8 cellular contexts compared by ENCODE assay signal in the genomic region with DNA sequence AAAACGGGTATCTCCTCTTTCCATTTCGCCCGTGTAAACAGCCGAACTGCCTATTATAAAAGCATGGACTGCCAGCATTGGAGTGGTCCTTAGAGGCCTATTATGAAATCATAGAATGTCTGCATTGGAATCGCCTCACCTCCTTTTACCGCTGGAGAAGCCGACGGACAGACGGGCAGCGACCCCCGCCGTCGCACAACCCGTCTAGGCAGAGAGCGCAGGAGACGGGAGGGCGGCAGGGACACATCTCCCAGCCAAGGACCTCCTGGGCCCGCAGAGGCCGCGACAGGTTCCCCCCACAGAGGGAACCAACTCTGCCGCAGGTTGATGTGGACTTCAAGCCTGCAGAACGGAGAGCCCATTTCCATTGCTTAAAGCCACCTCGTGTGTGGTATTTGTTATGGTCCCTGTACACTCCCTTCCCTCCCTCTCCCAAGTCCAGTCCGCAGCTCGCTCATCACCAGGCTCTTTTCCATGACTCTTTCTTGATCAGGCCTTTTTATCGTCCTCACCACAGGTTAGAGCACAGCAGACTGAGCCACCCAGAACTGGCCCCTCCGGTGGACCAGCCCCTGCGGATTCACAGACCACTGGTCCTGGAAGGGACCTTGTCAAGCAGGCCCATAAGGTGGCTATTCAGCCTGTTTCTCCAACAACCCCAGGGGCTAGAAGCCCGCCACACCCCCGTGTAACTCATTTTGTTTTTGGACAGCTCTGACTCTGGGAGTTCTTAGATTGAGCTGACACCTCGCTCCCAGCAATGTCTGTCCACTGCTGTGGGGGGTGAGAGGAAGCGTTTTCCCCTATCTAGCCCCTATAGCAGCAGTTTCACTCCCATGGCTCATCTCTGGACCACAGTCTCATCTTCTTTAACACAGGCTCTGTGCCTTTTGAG. TPM values are rescaled to one million over a fixed set of nuclear protein-coding genes. Genes with fewer than 3 reads are reported as not detected.
A peak's percentile ranks its signal among the peaks of the same experiment; 100 is the strongest.
DNase-seq lines count a peak whose midpoint lies in the region; ATAC-seq, FAIRE-seq and TF ChIP-seq lines count a peak whose summit lies in the region.

No MANE protein-coding gene starts in this region.

- peak overlapping the region; percentile 95 for H3K4me2 ChIP-seq in K562 (ENCODE audit: insufficient read depth, low read length)

- H3K4me1 ChIP-seq in HUES64 (ENCODE audit: insufficient read depth, low read length) (peaks cover 38% of the 10 kb centered on the region), K562 (replicated peaks in 1 of 2; ENCODE audit: control insufficient read depth in 2 of 2, insufficient read depth in 2 of 2, low read length in 2 of 2) (peaks cover 17 to 30% of the 10 kb centered on the region in 2 experiments), subcutaneous abdominal adipose tissue (ENCODE audit: control insufficient read depth in 5 of 5, insufficient read depth in 5 of 5, low read length in 5 of 5) (peaks cover 8 to 65% (median 46%) of the 10 kb centered on the region in 5 donors)

- CTCF ChIA-PET in K562 (lab: Yijun Ruan, JAX; ENCODE audit: low intra/inter-chr PET ratio) = no interaction called here

- H3K9ac ChIP-seq in HUES64 (ENCODE audit: low read depth, low read length) = peak overlapping the region; percentile 53
- peak overlapping the region; percentile 64 to 97 for H3K9ac ChIP-seq in K562 (ENCODE audit: insufficient read depth in 1 of 2, low read depth in 2 of 2, low read length in 2 of 2)
- peak overlapping the region; percentile 19 to 78 (median 64) for H3K9ac ChIP-seq in subcutaneous abdominal adipose tissue (ENCODE audit: low read length in 5 of 5)

- in situ Hi-C loops in K562 (cut with MboI) = no loop called here

- ATAC-seq in K562 = peak; percentile 26
- no peak for ATAC-seq in HG03571 (IDR thresholded peaks at IDR 0.05; ENCODE audit: unreplicated experiment)

- H4K20me1 ChIP-seq in K562 (replicated peaks; ENCODE audit: control insufficient read depth, insufficient read depth, low read length) = peaks cover 13% of the 10 kb centered on the region; the same call in 1 of the 2 replicates

- TF ChIP-seq CTCF in GM10266 (IDR thresholded peaks at IDR 0.05; ENCODE audit: control insufficient read depth, insufficient read depth, low read depth, missing control alignments) = peak; percentile 4
- no peak for TF ChIP-seq CTCF in K562 (IDR thresholded peaks at IDR 0.05 in 2 of 3, conservative IDR thresholded peaks at IDR 0.05 in 1 of 3; ENCODE audit: insufficient read depth in 2 of 3, low read depth in 1 of 3, low read length in 3 of 3)

- no peak overlapping the region for H3K27ac ChIP-seq in HUES64 (ENCODE audit: low read depth, low read length)
- H3K27ac ChIP-seq in K562 (ENCODE audit: extremely low read depth, low read depth, low read length) = peak overlapping the region; percentile 49; the same call in 2 of the 3 replicates
- peak overlapping the region; percentile 35 for H3K27ac ChIP-seq in layer of hippocampus (ENCODE audit: low read depth, low read length)
- H3K27ac ChIP-seq in subcutaneous abdominal adipose tissue (ENCODE audit: low read depth, low read length) = peak overlapping the region; percentile 80

- FAIRE-seq in K562 (lab: Jason Lieb, UNC) = no peak

- no peak for TF ChIP-seq RAD21 in K562 (CRISPR knock-in tag; conservative IDR thresholded peaks at IDR 0.05 in 1 of 2, IDR thresholded peaks at IDR 0.05 in 1 of 2)

- intact Hi-C loops in K562 (cut with micrococcal nuclease) = loop anchor here (5.0 to 10.0 kb wide), 2 partner anchors 171 to 272 kb away; partner anchors contain the start of gene XXYLT1

- DNase-seq in GM10266 (ENCODE audit: extremely low spot score) = peak; percentile 43
- peak; percentile 19 to 39 (median 34) for DNase-seq in K562 (ENCODE audit: extremely low read depth in 1 of 4, low spot score in 3 of 4)
- no peak for DNase-seq in NCI-H2171 treated with DMSO at 0.1 percent for 48 hours (lab: John Stamatoyannopoulos, UW)
- no peak for DNase-seq in DMS 273 treated with DMSO at 0.1 percent for 48 hours (lab: John Stamatoyannopoulos, UW)

- H3K79me2 ChIP-seq in K562 (ENCODE audit: control insufficient read depth, insufficient read depth, low read length) = peaks cover 42% of the 10 kb centered on the region

- H2AFZ ChIP-seq in K562 (ENCODE audit: low read depth, low read length) = peak overlapping the region; percentile 99

- TF ChIP-seq POLR2A in K562 (conservative IDR thresholded peaks at IDR 0.05) = no peak

- TSS peak; percentile 85 for BruUV-seq in K562 (replicated peaks; lab: Mats Ljungman, UMichigan)

- peaks cover 27% of the 10 kb centered on the region for H3K27me3 ChIP-seq in HUES64 (ENCODE audit: insufficient read depth, low read length)
- no peaks in the 10 kb centered on the region for H3K27me3 ChIP-seq in K562 (ENCODE audit: control insufficient read depth in 2 of 2, insufficient read depth in 2 of 2, low read length in 2 of 2)
- no peaks in the 10 kb centered on the region for H3K27me3 ChIP-seq in layer of hippocampus (ENCODE audit: control insufficient read depth, insufficient read depth, low read length)
- no peaks in the 10 kb centered on the region for H3K27me3 ChIP-seq in subcutaneous abdominal adipose tissue (ENCODE audit: control insufficient read depth in 5 of 5, insufficient read depth in 4 of 5, low read length in 5 of 5)

- POLR2A ChIA-PET in K562 (lab: Yijun Ruan, JAX) = interaction anchor here (0.6 to 3.0 kb wide), 15 partner anchors 9 to 871 kb away, joined by 3 to 22 read pairs (median 3); no protein-coding TSS in a partner anchor

- H3K4me3 ChIP-seq in HUES64 (ENCODE audit: low read length) (peak overlapping the region; percentile 92), K562 (peak overlapping the region; percentile 62), subcutaneous abdominal adipose tissue (ENCODE audit: low read depth in 1 of 5, low read length in 5 of 5) (peak overlapping the region; percentile 76 to 92 (median 86))

- H3K36me3 ChIP-seq in HUES64 (ENCODE audit: insufficient read depth, low read length) (no peaks in the 10 kb centered on the region), K562 (ENCODE audit: control insufficient read depth, insufficient read depth, low read length) (no peaks in the 10 kb centered on the region), subcutaneous abdominal adipose tissue (ENCODE audit: control insufficient read depth in 5 of 5, insufficient read depth in 5 of 5, low read length in 5 of 5) (no peaks in the 10 kb centered on the region)

- 20% methylated on average over 32 of the region's 32 CpGs for WGBS in HUES64
- 14% methylated on average over 30 of the region's 32 CpGs for WGBS in K562 (ENCODE audit: insufficient coverage, low coverage, missing lambda C conversion rate)

- TF ChIP-seq EP300 in K562 (IDR thresholded peaks at IDR 0.05; ENCODE audit: low read length) = no peak

- peaks cover 4% of the 10 kb centered on the region for H3K9me1 ChIP-seq in K562 (ENCODE audit: control insufficient read depth, insufficient read depth, low read length)

- H3K9me3 ChIP-seq in HUES64 (ENCODE audit: insufficient read depth, low read depth, low read length) (no peaks in the 10 kb centered on the region), K562 (replicated peaks; ENCODE audit: control insufficient read depth, insufficient read depth, low read depth, low read length) (no peaks in the 10 kb centered on the region), subcutaneous abdominal adipose tissue (ENCODE audit: control insufficient read depth in 5 of 5, low read length in 5 of 5) (no peaks in the 10 kb centered on the region)

TF ChIP-seq in K562, 482 proteins besides CTCF, POLR2A, EP300 and RAD21 (continues in another document):
- no peak for TF ChIP-seq RFX1 (IDR thresholded peaks at IDR 0.05)

RNA-seq across cellular contexts. Expression of gene PPP1R2, which starts 0.8 kb away (rescaled TPM):
- 23.3 TPM for polyA plus RNA-seq in HUES64 (2013, experiment 1 of 2)
- 26.4 TPM for polyA plus RNA-seq in HUES64 (2013, experiment 2 of 2)
- 24.1 and 28.1 TPM in 2 replicates for total RNA-seq in K562 (2011; cell fraction: chromatin; rRNA removed; ENCODE audit: low replicate concordance)
- total RNA-seq in K562 (2011; cell fraction: nucleolus; rRNA removed) = 30.3 and 30.7 TPM in 2 replicates
- total RNA-seq in K562 (2011; cell fraction: nucleoplasm; rRNA removed) = 19.5 and 31.0 TPM in 2 replicates
- 115 and 196 TPM in 2 replicates for total RNA-seq in K562 (2014; rRNA removed)
- total RNA-seq in K562 (2014; rRNA removed; fragmentation: Illumina TruSeq; extraction: Trizol) = 42.4 and 43.6 TPM in 2 replicates
- 38.0 and 51.0 TPM in 2 replicates for total RNA-seq in K562 (2015; rRNA removed; fragmentation: Illumina TruSeq; extraction: Trizol)
- 40.3 and 43.1 TPM in 2 replicates for total RNA-seq in K562 (2021)
- polyA plus RNA-seq in K562 (2011; rRNA removed) = 29.9 and 46.0 TPM in 2 replicates
- 13.0 and 36.8 TPM in 2 replicates for polyA plus RNA-seq in K562 (2011; cell fraction: cytosol; rRNA removed)
- 22.0 and 35.1 TPM in 2 replicates for polyA plus RNA-seq in K562 (2011; cell fraction: nucleus; rRNA removed)
- 19.6 and 48.2 TPM in 2 replicates for polyA plus RNA-seq in K562 (2012)
- 27.1 and 33.6 TPM in 2 replicates for polyA plus RNA-seq in K562 (2014; fragmentation: Illumina TruSeq; extraction: Trizol)
- 10 to 100 TPM in 1 of 2 experiments, 1 to 10 TPM in 1; 9.4 to 10.5 TPM for polyA plus RNA-seq in K562 (2014; fragmentation: Nextera tagmentation; extraction: Ambion mirVana)
- polyA plus RNA-seq in K562 (2014; rRNA removed) = 18.7 and 19.9 TPM in 2 replicates
- 65.6 and 72.0 TPM in 2 replicates for polyA minus RNA-seq in K562 (2011; rRNA and poly(A)+ RNA removed)
- 34.6 and 47.6 TPM in 2 replicates for polyA minus RNA-seq in K562 (2011; cell fraction: cytosol; rRNA and poly(A)+ RNA removed)
- polyA minus RNA-seq in K562 (2011; cell fraction: nucleus; rRNA and poly(A)+ RNA removed) = 29.4 and 35.7 TPM in 2 replicates

RNA-seq across cellular contexts. Expression of gene APOD, which starts 39.9 kb away (rescaled TPM):
- not detected for polyA plus RNA-seq in HUES64 (2013, experiment 1 of 2)
- not detected for polyA plus RNA-seq in HUES64 (2013, experiment 2 of 2)
- 0.42 and 0.58 TPM in 2 replicates for total RNA-seq in K562 (2011; cell fraction: chromatin; rRNA removed; ENCODE audit: low replicate concordance)
- total RNA-seq in K562 (2011; cell fraction: nucleolus; rRNA removed) = 1.3 TPM in 2 replicates
- total RNA-seq in K562 (2011; cell fraction: nucleoplasm; rRNA removed) = 0.29 and 1.8 TPM in 2 replicates
- total RNA-seq in K562 (2014; rRNA removed) = not detected in 2 replicates
- 0.25 and 0.48 TPM in 2 replicates for total RNA-seq in K562 (2014; rRNA removed; fragmentation: Illumina TruSeq; extraction: Trizol)
- total RNA-seq in K562 (2015; rRNA removed; fragmentation: Illumina TruSeq; extraction: Trizol) = 0.18 TPM in 1 of 2 replicates, not detected in the other
- total RNA-seq in K562 (2021) = 0.33 and 0.83 TPM in 2 replicates
- polyA plus RNA-seq in K562 (2011; rRNA removed) = 0.50 TPM in 1 of 2 replicates, not detected in the other
- 0.04 and 0.27 TPM in 2 replicates for polyA plus RNA-seq in K562 (2011; cell fraction: cytosol; rRNA removed)
- 0.11 and 0.21 TPM in 2 replicates for polyA plus RNA-seq in K562 (2011; cell fraction: nucleus; rRNA removed)
- 0.26 and 1.4 TPM in 2 replicates for polyA plus RNA-seq in K562 (2012)
- 0.48 and 0.54 TPM in 2 replicates for polyA plus RNA-seq in K562 (2014; fragmentation: Illumina TruSeq; extraction: Trizol)
- under 1 TPM; 0.36 to 0.44 TPM for polyA plus RNA-seq in K562 (2014; fragmentation: Nextera tagmentation; extraction: Ambion mirVana)
- polyA plus RNA-seq in K562 (2014; rRNA removed) = 0.32 TPM in 1 of 2 replicates, not detected in the other
- polyA minus RNA-seq in K562 (2011; rRNA and poly(A)+ RNA removed) = 0.36 and 0.74 TPM in 2 replicates
- polyA minus RNA-seq in K562 (2011; cell fraction: cytosol; rRNA and poly(A)+ RNA removed) = not detected in 2 replicates
- polyA minus RNA-seq in K562 (2011; cell fraction: nucleus; rRNA and poly(A)+ RNA removed) = not detected in 2 replicates

Comparison
In these comparisons a context has a peak if more than half of its experiments do, and no peak if none do; other contexts are left out.
1. DNase-seq: peak in GM10266 (single experiment) and K562 (4 of 4); none in NCI-H2171 treated with DMSO at 0.1 percent for 48 hours (single experiment) and DMS 273 treated with DMSO at 0.1 percent for 48 hours (single experiment).
2. Peak in every context shown above with its lines, with median percentiles within 50 percentile points of each other: H3K4me3 ChIP-seq and H3K9ac ChIP-seq.